9 cellular contexts compared by ENCODE assay signal in the genomic region with DNA sequence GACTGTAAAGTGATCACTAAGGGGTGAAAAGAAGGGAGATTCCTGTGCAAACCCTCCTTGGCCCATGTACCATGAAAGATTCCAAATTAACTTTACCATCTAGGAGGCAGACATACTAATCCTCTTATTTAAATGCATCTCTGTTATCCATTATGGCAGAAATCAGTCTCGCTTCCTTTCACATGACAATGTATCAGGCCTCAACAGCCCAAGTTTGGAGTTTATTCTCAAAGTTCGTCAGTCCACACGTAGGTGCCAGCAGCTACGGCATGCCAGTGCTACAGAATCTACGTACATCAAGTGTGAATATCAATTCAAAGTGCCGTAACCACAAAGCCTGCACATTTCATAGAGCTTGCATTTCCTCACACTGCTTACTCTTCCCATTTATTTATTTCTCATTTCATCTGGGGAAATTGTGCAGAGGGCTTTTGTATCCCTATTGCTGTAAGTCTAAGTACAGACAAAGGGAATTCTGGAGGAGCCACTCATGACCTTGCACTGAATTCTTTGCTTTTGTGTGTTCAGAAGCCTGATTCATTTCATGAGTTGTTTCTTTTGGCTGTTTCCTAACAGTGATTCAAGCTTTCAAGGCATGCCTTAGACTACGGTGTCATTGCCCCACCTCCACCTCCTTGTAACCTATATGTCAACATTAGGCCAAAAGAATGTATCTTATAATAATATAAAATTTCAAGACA. TPM values are rescaled to one million over a fixed set of nuclear protein-coding genes. Genes with fewer than 3 reads are reported as not detected.
DNase-seq lines count a peak whose midpoint lies in the region; ATAC-seq, FAIRE-seq and TF ChIP-seq lines count a peak whose summit lies in the region.
"Had no signal": no experiment of that assay in that cellular context is flagged by ENCODE, and none has a peak within 500 bp of the region (broad histone marks: within the 10 kb centered on the region; RNA-seq: fewer than 3 reads in every experiment).

No MANE protein-coding gene starts in this region.

- H3K4me1 Mint-ChIP-seq in activated T-helper 17 cell treated with anti-CD3 and anti-CD28 coated beads, Interleukin-2, amount 50 U/mL, for 72 hours: peaks cover 13% of the 10 kb centered on the region

- H3K79me2 ChIP-seq in keratinocyte (ENCODE audit: control insufficient read depth, insufficient read depth, low read length): peaks cover 44% of the 10 kb centered on the region

- H3K9me3 ChIP-seq in keratinocyte (ENCODE audit: control insufficient read depth, low read depth, low read length): no peaks in the 10 kb centered on the region

- H2AFZ ChIP-seq in keratinocyte (ENCODE audit: control insufficient read depth, low read length): no peak overlapping the region

- TF ChIP-seq CTCF in keratinocyte (optimal IDR thresholded peaks at IDR 0.05 in 1 of 3, IDR thresholded peaks at IDR 0.05 in 1 of 3, conservative IDR thresholded peaks at IDR 0.05 in 1 of 3; ENCODE audit: extremely low read depth in 1 of 3, insufficient read depth in 2 of 3, low read length in 3 of 3) (no peak), lower leg skin (IDR thresholded peaks at IDR 0.05) (no peak)

- ATAC-seq in activated T-helper 17 cell treated with anti-CD3 and anti-CD28 coated beads, Interleukin-2, amount 50 U/mL, for 72 hours (replicated peaks): peak; percentile 48
- ATAC-seq in GM19397 (IDR thresholded peaks at IDR 0.05; ENCODE audit: unreplicated experiment): no peak

- peaks cover 36 to 39% of the 10 kb centered on the region in 2 experiments for H3K36me3 ChIP-seq in keratinocyte (ENCODE audit: control insufficient read depth in 2 of 2, extremely low read depth in 1 of 2, insufficient read depth in 2 of 2, low read length in 2 of 2)

- WGBS in lower leg skin, 2 donors: 82 to 83% methylated on average over 7 of the region's 7 CpGs

- H3K27me3 Mint-ChIP-seq in activated T-helper 17 cell treated with anti-CD3 and anti-CD28 coated beads, Interleukin-2, amount 50 U/mL, for 72 hours: peaks cover 9% of the 10 kb centered on the region

- H3K27ac Mint-ChIP-seq in activated T-helper 17 cell treated with anti-CD3 and anti-CD28 coated beads, Interleukin-2, amount 50 U/mL, for 72 hours: no peak overlapping the region

- dilution Hi-C loops in keratinocyte (cut with MboI; ENCODE audit: extremely low pct_ligation_motif_present, low sequenced_read_pairs): no loop called here

- no peak for TF ChIP-seq POLR2A in lower leg skin (IDR thresholded peaks at IDR 0.05)

- no peak overlapping the region for H3K9ac ChIP-seq in keratinocyte (ENCODE audit: control insufficient read depth, extremely low read depth, insufficient read depth, low read length)

- H4K20me1 ChIP-seq in keratinocyte (ENCODE audit: control insufficient read depth, extremely low read depth, insufficient read depth, low read length): peaks cover 31% of the 10 kb centered on the region

- H3K36me3 Mint-ChIP-seq in activated T-helper 17 cell treated with anti-CD3 and anti-CD28 coated beads, Interleukin-2, amount 50 U/mL, for 72 hours (ENCODE audit: low read depth): no peaks in the 10 kb centered on the region

- H3K27me3 ChIP-seq in keratinocyte (ENCODE audit: control insufficient read depth, extremely low read depth, insufficient read depth, low read length): no peaks in the 10 kb centered on the region

- peak overlapping the region; percentile 12 for H3K4me2 ChIP-seq in keratinocyte (ENCODE audit: control insufficient read depth, extremely low read depth, insufficient read depth, low read depth, low read length)

- peak overlapping the region; percentile 86 for H3K27ac ChIP-seq in keratinocyte (ENCODE audit: control insufficient read depth, insufficient read depth, low read length)

- peak; percentile 81 for FAIRE-seq in keratinocyte (lab: Jason Lieb, UNC)

- DNase-seq in A172 (ENCODE audit: low spot score) (peak; percentile 84), GM03348 (ENCODE audit: low spot score) (peak; percentile 70), keratinocyte (ENCODE audit: low read depth, low spot score) (no peak), epidermal melanocyte (ENCODE audit: insufficient read length, low spot score) (no peak), lower leg skin (ENCODE audit: low spot score in 2 of 2) (no peak)
- DNase-seq in activated CD4-positive, alpha-beta T cell treated with anti-CD3 and anti-CD28 coated beads, Interleukin-2, amount 50 U/mL, for 1 hour: no peak
- DNase-seq: NCI-H187 treated with DMSO at 0.1 percent for 48 hours had no signal

- H3K4me3 ChIP-seq in keratinocyte (ENCODE audit: control insufficient read depth in 2 of 3, extremely low read depth in 1 of 3, insufficient read depth in 2 of 3, low read depth in 1 of 3, low read length in 3 of 3): no peak overlapping the region
- H3K4me3 ChIP-seq in lower leg skin (ENCODE audit: low read depth, poor library complexity, severe bottlenecking): no peak overlapping the region

- H3K9me3 Mint-ChIP-seq in activated T-helper 17 cell treated with anti-CD3 and anti-CD28 coated beads, Interleukin-2, amount 50 U/mL, for 72 hours: no peaks in the 10 kb centered on the region

- peaks cover 10% of the 10 kb centered on the region for H3K9me1 ChIP-seq in keratinocyte (ENCODE audit: control insufficient read depth, extremely low read depth, insufficient read depth, low read length)

- H3K4me1 ChIP-seq in keratinocyte (ENCODE audit: control insufficient read depth, extremely low read depth, insufficient read depth, low read length): peaks cover 60% of the 10 kb centered on the region

- no peak overlapping the region for H3K4me3 Mint-ChIP-seq in activated T-helper 17 cell treated with anti-CD3 and anti-CD28 coated beads, Interleukin-2, amount 50 U/mL, for 72 hours

- intact Hi-C loops in lower leg skin (cut with DNase I; ENCODE audit: low total_unique reads): no loop called here

RNA-seq across cellular contexts. Expression of gene ENC1, which starts 10.0 kb away (rescaled TPM):
- total RNA-seq in A172 (2014; rRNA removed; shearing (Covaris generic)): 26.2 and 28.3 TPM in 2 replicates
- total RNA-seq in activated T-helper 17 cell treated with anti-CD3 and anti-CD28 coated beads, Interleukin-2, amount 50 U/mL, for 72 hours: under 1 TPM; 0.42 to 0.89 TPM
- 67.2 to 97.9 TPM (median 68.1 TPM) in 3 replicates for polyA plus RNA-seq in keratinocyte
- 16.4 TPM for polyA plus RNA-seq in keratinocyte (2011; ENCODE audit: low read depth)
- polyA plus RNA-seq in keratinocyte (2011; cell fraction: cytosol; rRNA removed): 33.7 and 55.3 TPM in 2 replicates
- polyA plus RNA-seq in keratinocyte (2011; cell fraction: nucleus; rRNA removed): 212 and 220 TPM in 2 replicates
- polyA plus RNA-seq in keratinocyte (2012; ENCODE audit: low replicate concordance): 14.4 and 79.4 TPM in 2 replicates
- 135 to 276 TPM (median 155 TPM) in 3 replicates for polyA minus RNA-seq in keratinocyte
- polyA minus RNA-seq in keratinocyte (2011; cell fraction: cytosol; rRNA and poly(A)+ RNA removed): 130 TPM
- polyA minus RNA-seq in keratinocyte (2011; cell fraction: nucleus; rRNA and poly(A)+ RNA removed): 202 and 246 TPM in 2 replicates
- 10 to 100 TPM; 10.5 to 14.1 (median 13.1) TPM for total RNA-seq in lower leg skin

RNA-seq across cellular contexts. Expression of gene HEXB, which starts 54.5 kb away (rescaled TPM):
- 438 and 450 TPM in 2 replicates for total RNA-seq in A172 (2014; rRNA removed; shearing (Covaris generic))
- 10 to 100 TPM; 42.4 to 79.0 TPM for total RNA-seq in activated T-helper 17 cell treated with anti-CD3 and anti-CD28 coated beads, Interleukin-2, amount 50 U/mL, for 72 hours
- 103 to 192 TPM (median 134 TPM) in 3 replicates for polyA plus RNA-seq in keratinocyte
- 136 TPM for polyA plus RNA-seq in keratinocyte (2011; ENCODE audit: low read depth)
- polyA plus RNA-seq in keratinocyte (2011; cell fraction: cytosol; rRNA removed): 96.6 and 128 TPM in 2 replicates
- 131 and 237 TPM in 2 replicates for polyA plus RNA-seq in keratinocyte (2011; cell fraction: nucleus; rRNA removed)
- polyA plus RNA-seq in keratinocyte (2012; ENCODE audit: low replicate concordance): 126 and 174 TPM in 2 replicates
- 45.0 to 130 TPM (median 57.6 TPM) in 3 replicates for polyA minus RNA-seq in keratinocyte
- 95.0 TPM for polyA minus RNA-seq in keratinocyte (2011; cell fraction: cytosol; rRNA and poly(A)+ RNA removed)
- polyA minus RNA-seq in keratinocyte (2011; cell fraction: nucleus; rRNA and poly(A)+ RNA removed): 62.1 and 74.8 TPM in 2 replicates
- total RNA-seq in lower leg skin: 100 to 1,000 TPM in 2 of 4 donors, 10 to 100 TPM in 2; 66.2 to 134 (median 93.9) TPM

Comparison
In these comparisons a context has a peak if more than half of its experiments do, and no peak if none do; other contexts are left out.
1. DNase-seq: peak in A172 (single experiment) and GM03348 (single experiment); none in keratinocyte (single experiment), epidermal melanocyte (single experiment), lower leg skin (0 of 2) and activated CD4-positive, alpha-beta T cell treated with anti-CD3 and anti-CD28 coated beads, Interleukin-2, amount 50 U/mL, for 1 hour (single experiment).
2. RNA of gene ENC1, which starts 10.0 kb away (total RNA-seq): 26.2 to 28.3 TPM in A172 and 10.5 to 14.1 TPM in lower leg skin; 0.42 to 0.89 TPM in activated T-helper 17 cell treated with anti-CD3 and anti-CD28 coated beads, Interleukin-2, amount 50 U/mL, for 72 hours; every median in the first group is over 4 times any median in the second.